In genomic region chr19:10836478-10837325, GRCh38 we compare ENCODE assay signal across 8 cellular contexts. TPM values are rescaled to one million over a fixed set of nuclear protein-coding genes. Genes with fewer than 3 reads are reported as not detected.
A peak's percentile ranks its signal among the peaks of the same experiment; 100 is the strongest.
DNase-seq lines count a peak whose midpoint lies in the region; ATAC-seq and TF ChIP-seq lines count a peak whose summit lies in the region.

No MANE protein-coding gene starts in this region.

- H3K27ac ChIP-seq in neural progenitor cell = peak overlapping the region; percentile 91
- peak overlapping the region; percentile 99 for H3K27ac ChIP-seq in suprapubic skin

- H3K4me1 ChIP-seq in neural progenitor cell (no peaks in the 10 kb centered on the region), suprapubic skin (peaks cover 17% of the 10 kb centered on the region)

- ATAC-seq in HG03097 (IDR thresholded peaks at IDR 0.05; ENCODE audit: low FRiP score, unreplicated experiment) (peak; percentile 7), HG03095 (IDR thresholded peaks at IDR 0.05; ENCODE audit: unreplicated experiment) (no peak)

- no peak for TF ChIP-seq EP300 in suprapubic skin (IDR thresholded peaks at IDR 0.05)

- no peaks in the 10 kb centered on the region for H3K79me2 ChIP-seq in neural progenitor cell (ENCODE audit: low read depth)

- peak overlapping the region; percentile 100 for H3K27ac Mint-ChIP-seq in neural progenitor cell

- H3K27me3 Mint-ChIP-seq in neural progenitor cell (ENCODE audit: insufficient read depth, low read depth) = peaks cover 11% of the 10 kb centered on the region

- DNase-seq in GDM1 (lab: John Stamatoyannopoulos, UW) (peak; percentile 82), NOMO-1 treated with DMSO at 0.1 percent for 48 hours (lab: John Stamatoyannopoulos, UW; ENCODE audit: unreplicated experiment) (peak; percentile 92), fibroblast of gingiva (ENCODE audit: low read depth) (peak; percentile 85), neural progenitor cell (ENCODE audit: low spot score) (no peak), suprapubic skin (ENCODE audit: low spot score in 2 of 2) (peak; percentile 87 to 90)
- peak; percentile 74 for DNase-seq in activated CD8-positive, alpha-beta memory T cell treated with anti-CD3 and anti-CD28 coated beads, Interleukin-2, amount 50 U/mL, for 4 hours

- WGBS in suprapubic skin = 35% methylated on average over 37 of the region's 38 CpGs

- peak overlapping the region; percentile 96 for H2AFZ ChIP-seq in neural progenitor cell (replicated peaks)

- H4K20me1 ChIP-seq in neural progenitor cell (ENCODE audit: low read depth) = no peaks in the 10 kb centered on the region

- no peaks in the 10 kb centered on the region for H3K9me3 ChIP-seq in neural progenitor cell (ENCODE audit: low read depth)
- no peaks in the 10 kb centered on the region for H3K9me3 ChIP-seq in suprapubic skin

- peaks cover 2% of the 10 kb centered on the region for H3K9me3 Mint-ChIP-seq in neural progenitor cell

- TF ChIP-seq CTCF in neural progenitor cell (IDR thresholded peaks at IDR 0.05) = no peak
- TF ChIP-seq CTCF in suprapubic skin (IDR thresholded peaks at IDR 0.05) = no peak

- H3K4me3 ChIP-seq in neural progenitor cell = peak overlapping the region; percentile 64
- peak overlapping the region; percentile 81 for H3K4me3 ChIP-seq in suprapubic skin

- H3K27me3 ChIP-seq in neural progenitor cell (no peaks in the 10 kb centered on the region), suprapubic skin (no peaks in the 10 kb centered on the region)

- TF ChIP-seq POLR2A in suprapubic skin (IDR thresholded peaks at IDR 0.05) = no peak

- H3K4me3 Mint-ChIP-seq in neural progenitor cell = peak overlapping the region; percentile 91

- H3K36me3 ChIP-seq in neural progenitor cell (no peaks in the 10 kb centered on the region), suprapubic skin (peaks cover 23% of the 10 kb centered on the region)

- peak overlapping the region; percentile 61 for H3K9ac ChIP-seq in neural progenitor cell

- H3K36me3 Mint-ChIP-seq in neural progenitor cell = peaks cover 10% of the 10 kb centered on the region

- peak overlapping the region; percentile 77 for H3K4me2 ChIP-seq in neural progenitor cell

- H3K4me1 Mint-ChIP-seq in neural progenitor cell = peaks cover 14% of the 10 kb centered on the region

- peaks cover 34% of the 10 kb centered on the region for H3F3A ChIP-seq in neural progenitor cell (ENCODE audit: low read depth)

RNA-seq across cellular contexts. Expression of gene TMED1, which starts 0.7 kb away (rescaled TPM):
- total RNA-seq in neural progenitor cell (ENCODE audit: low replicate concordance) (27.0 and 57.9 TPM in 2 replicates), suprapubic skin (10 to 100 TPM in 3 of 4 donors, 1 to 10 TPM in 1; 8.9 to 26.2 (median 20.4) TPM)

RNA-seq across cellular contexts. Expression of gene C19orf38, which starts 11.5 kb away (rescaled TPM):
- total RNA-seq in neural progenitor cell (ENCODE audit: low replicate concordance) = 0.62 TPM in 1 of 2 replicates, not detected in the other
- total RNA-seq in suprapubic skin = 1 to 10 TPM in 1 of 4 donors, not detected in 3; 1.7 TPM

RNA-seq across cellular contexts. Expression of gene CARM1, which starts 34.7 kb away (rescaled TPM):
- total RNA-seq in neural progenitor cell (ENCODE audit: low replicate concordance) = 34.4 and 97.5 TPM in 2 replicates
- 10 to 100 TPM; 19.8 to 26.6 (median 23.2) TPM for total RNA-seq in suprapubic skin
